ENCODE assay signal across 1 cellular context in the genomic region with DNA sequence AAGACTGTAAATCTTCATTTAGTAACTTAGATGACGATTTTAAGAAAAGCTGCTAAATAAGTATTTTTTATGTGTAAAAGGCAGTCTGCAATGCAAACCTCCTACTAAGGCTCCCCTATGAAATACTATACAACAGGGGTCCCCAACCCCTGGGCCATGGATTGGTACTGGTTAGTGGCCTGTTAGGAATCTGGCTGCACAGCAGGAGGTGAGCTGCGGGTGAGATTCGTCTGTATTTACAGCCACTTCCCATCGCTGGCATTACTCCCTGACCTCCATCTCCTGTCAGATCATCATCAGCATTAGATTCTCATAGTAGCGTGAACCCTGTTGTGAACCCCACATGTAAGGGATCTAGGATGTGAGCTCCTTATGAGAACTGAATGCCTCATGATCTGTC.
TF ChIP-seq lines count a peak whose summit lies in the region.

No MANE protein-coding gene starts in this region.

TF ChIP-seq in WTC11, 78 proteins besides CTCF, POLR2A, EP300 and RAD21 (continued from another document):
- TF ChIP-seq, protein P1, sequence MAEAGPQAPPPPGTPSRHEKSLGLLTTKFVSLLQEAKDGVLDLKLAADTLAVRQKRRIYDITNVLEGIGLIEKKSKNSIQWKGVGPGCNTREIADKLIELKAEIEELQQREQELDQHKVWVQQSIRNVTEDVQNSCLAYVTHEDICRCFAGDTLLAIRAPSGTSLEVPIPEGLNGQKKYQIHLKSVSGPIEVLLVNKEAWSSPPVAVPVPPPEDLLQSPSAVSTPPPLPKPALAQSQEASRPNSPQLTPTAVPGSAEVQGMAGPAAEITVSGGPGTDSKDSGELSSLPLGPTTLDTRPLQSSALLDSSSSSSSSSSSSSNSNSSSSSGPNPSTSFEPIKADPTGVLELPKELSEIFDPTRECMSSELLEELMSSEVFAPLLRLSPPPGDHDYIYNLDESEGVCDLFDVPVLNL (CRISPR knock-in tag; IDR thresholded peaks at IDR 0.05; ENCODE audit: borderline replicate concordance, low read depth) = no peak
- TF ChIP-seq ATF1 (CRISPR knock-in tag; IDR thresholded peaks at IDR 0.05) = no peak
- TF ChIP-seq HMGA2 (CRISPR knock-in tag; IDR thresholded peaks at IDR 0.05) = no peak
- TF ChIP-seq NFATC4 (CRISPR knock-in tag; IDR thresholded peaks at IDR 0.05) = no peak
- no peak for TF ChIP-seq FOXK1 (CRISPR knock-in tag; IDR thresholded peaks at IDR 0.05)
- TF ChIP-seq, protein P2, sequence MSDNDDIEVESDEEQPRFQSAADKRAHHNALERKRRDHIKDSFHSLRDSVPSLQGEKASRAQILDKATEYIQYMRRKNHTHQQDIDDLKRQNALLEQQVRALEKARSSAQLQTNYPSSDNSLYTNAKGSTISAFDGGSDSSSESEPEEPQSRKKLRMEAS (CRISPR knock-in tag; IDR thresholded peaks at IDR 0.05) = no peak
- TF ChIP-seq, protein P3, sequence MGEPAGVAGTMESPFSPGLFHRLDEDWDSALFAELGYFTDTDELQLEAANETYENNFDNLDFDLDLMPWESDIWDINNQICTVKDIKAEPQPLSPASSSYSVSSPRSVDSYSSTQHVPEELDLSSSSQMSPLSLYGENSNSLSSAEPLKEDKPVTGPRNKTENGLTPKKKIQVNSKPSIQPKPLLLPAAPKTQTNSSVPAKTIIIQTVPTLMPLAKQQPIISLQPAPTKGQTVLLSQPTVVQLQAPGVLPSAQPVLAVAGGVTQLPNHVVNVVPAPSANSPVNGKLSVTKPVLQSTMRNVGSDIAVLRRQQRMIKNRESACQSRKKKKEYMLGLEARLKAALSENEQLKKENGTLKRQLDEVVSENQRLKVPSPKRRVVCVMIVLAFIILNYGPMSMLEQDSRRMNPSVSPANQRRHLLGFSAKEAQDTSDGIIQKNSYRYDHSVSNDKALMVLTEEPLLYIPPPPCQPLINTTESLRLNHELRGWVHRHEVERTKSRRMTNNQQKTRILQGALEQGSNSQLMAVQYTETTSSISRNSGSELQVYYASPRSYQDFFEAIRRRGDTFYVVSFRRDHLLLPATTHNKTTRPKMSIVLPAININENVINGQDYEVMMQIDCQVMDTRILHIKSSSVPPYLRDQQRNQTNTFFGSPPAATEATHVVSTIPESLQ (CRISPR knock-in tag; IDR thresholded peaks at IDR 0.05) = no peak
- TF ChIP-seq ESRRA (CRISPR knock-in tag; IDR thresholded peaks at IDR 0.05; ENCODE audit: borderline replicate concordance) = no peak
- no peak for TF ChIP-seq ZNF416 (CRISPR knock-in tag; IDR thresholded peaks at IDR 0.05)
- TF ChIP-seq NR1H2 (CRISPR knock-in tag; IDR thresholded peaks at IDR 0.05) = no peak
